In genomic region chrX:101407748-101408529, GRCh38 we compare ENCODE assay signal across 8 cellular contexts. TPM values are rescaled to one million over a fixed set of nuclear protein-coding genes. Genes with fewer than 3 reads are reported as not detected.
DNase-seq lines count a peak whose midpoint lies in the region; ATAC-seq and TF ChIP-seq lines count a peak whose summit lies in the region.

Gene GLA (minus strand): TSS chrX:101407925. CDS start chrX:101407903, 22 bp downstream.
Gene HNRNPH2 (plus strand): TSS chrX:101408222. CDS start chrX:101411989, 3,767 bp downstream.

- no peaks in the 10 kb centered on the region for H3K9me3 ChIP-seq in testis

- H3K27me3 ChIP-seq in testis, result no peaks in the 10 kb centered on the region

- H3K4me3 Mint-ChIP-seq in activated naive CD8-positive, alpha-beta T cell, result peak within 1 kb of the TSS; percentile 97

- DNase-seq in NCI-H1105 (lab: John Stamatoyannopoulos, UW) (peak; percentile 93), SKM-1 treated with dmso at 0.1 percent for 144 hours (lab: John Stamatoyannopoulos, UW; ENCODE audit: unreplicated experiment) (peak; percentile 94), glomerular visceral epithelial cell (ENCODE audit: extremely low spot score) (peak; percentile 97), omental fat pad (ENCODE audit: low spot score) (peak; percentile 89), testis (peak; percentile 96)

- H3K36me3 ChIP-seq in testis (ENCODE audit: low read depth, missing control alignments), result no peaks in the 10 kb centered on the region

- peak within 1 kb of the TSS; percentile 94 to 95 for H3K27ac ChIP-seq in testis

- H3K4me1 ChIP-seq in testis, result peaks cover 5% of the 10 kb centered on the region

- peak within 1 kb of the TSS; percentile 98 for H3K27ac Mint-ChIP-seq in activated naive CD8-positive, alpha-beta T cell

- intact Hi-C loops in testis (cut with DNase I; ENCODE audit: low total_unique reads), result no loop called here

- 0% methylated on average over 15 to 43 of the region's 47 CpGs for WGBS in testis, 2 donors

- peak; percentile 77 for TF ChIP-seq POLR2A in testis (IDR thresholded peaks at IDR 0.05)

- TF ChIP-seq CTCF in omental fat pad (IDR thresholded peaks at IDR 0.05) (no peak), testis (IDR thresholded peaks at IDR 0.05) (no peak)

- H3K4me1 Mint-ChIP-seq in activated naive CD8-positive, alpha-beta T cell (ENCODE audit: low read depth), result peaks cover 34% of the 10 kb centered on the region

- H3K9me3 Mint-ChIP-seq in activated naive CD8-positive, alpha-beta T cell (ENCODE audit: low read depth), result no peaks in the 10 kb centered on the region

- no peaks in the 10 kb centered on the region for H3K27me3 Mint-ChIP-seq in activated naive CD8-positive, alpha-beta T cell

- ATAC-seq in HG02623 (IDR thresholded peaks at IDR 0.05; ENCODE audit: unreplicated experiment), result peak; percentile 95
- peak; percentile 97 for ATAC-seq in omental fat pad (ENCODE audit: low FRiP score)

- peak within 1 kb of the TSS; percentile 80 for H3K4me3 ChIP-seq in GM08714 (ENCODE audit: low read length)
- peak within 1 kb of the TSS; percentile 59 to 73 for H3K4me3 ChIP-seq in testis

- H3K36me3 Mint-ChIP-seq in activated naive CD8-positive, alpha-beta T cell, result peaks cover 9% of the 10 kb centered on the region

RNA-seq across cellular contexts. Expression of gene GLA, which starts in this region (rescaled TPM):
- total RNA-seq in omental fat pad (100 to 1,000 TPM in 1 of 4 donors, 10 to 100 TPM in 3; 26.4 to 101 (median 49.7) TPM), testis (10 to 100 TPM; 12.5 to 16.2 TPM)
- polyA plus RNA-seq in testis (ENCODE audit: insufficient read depth, low read depth, low replicate concordance), result 17.9 TPM

RNA-seq across cellular contexts. Expression of gene HNRNPH2, which starts in this region (rescaled TPM):
- total RNA-seq in omental fat pad (10 to 100 TPM; 49.3 to 60.8 (median 55.1) TPM), testis (10 to 100 TPM; 31.1 to 39.5 TPM)
- 46.3 TPM for polyA plus RNA-seq in testis (ENCODE audit: insufficient read depth, low read depth, low replicate concordance)

Comparison
In these comparisons a context has a peak if more than half of its experiments do, and no peak if none do; other contexts are left out.
1. Peak in every context shown above with its lines: DNase-seq, ATAC-seq, H3K4me3 ChIP-seq and H3K27ac ChIP-seq.